Comparison of ENCODE assay signal across 1 cellular context in the genomic region with DNA sequence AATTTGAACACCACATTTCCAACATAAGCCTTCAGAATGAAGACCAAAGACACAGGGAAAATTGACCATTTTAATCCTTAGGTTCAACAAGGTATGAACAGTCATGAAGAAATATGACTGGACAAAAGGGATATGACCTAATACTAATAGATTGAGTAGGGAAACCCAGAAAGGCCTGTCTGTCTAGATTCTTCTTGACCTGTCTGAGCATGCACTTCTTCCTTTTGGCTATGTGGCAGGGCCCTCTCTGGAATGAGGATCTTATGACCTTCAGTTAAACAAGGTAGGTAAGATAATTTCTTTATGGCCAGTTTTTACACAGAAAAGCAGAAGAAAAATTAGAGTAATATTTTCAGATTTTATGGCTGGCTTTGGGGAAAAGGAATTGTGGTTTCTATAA.
TF ChIP-seq lines count a peak whose summit lies in the region.

No MANE protein-coding gene starts in this region.

TF ChIP-seq in HepG2, 621 proteins besides CTCF, POLR2A, EP300 and RAD21 (continued from another document):
- TF ChIP-seq, protein P1, sequence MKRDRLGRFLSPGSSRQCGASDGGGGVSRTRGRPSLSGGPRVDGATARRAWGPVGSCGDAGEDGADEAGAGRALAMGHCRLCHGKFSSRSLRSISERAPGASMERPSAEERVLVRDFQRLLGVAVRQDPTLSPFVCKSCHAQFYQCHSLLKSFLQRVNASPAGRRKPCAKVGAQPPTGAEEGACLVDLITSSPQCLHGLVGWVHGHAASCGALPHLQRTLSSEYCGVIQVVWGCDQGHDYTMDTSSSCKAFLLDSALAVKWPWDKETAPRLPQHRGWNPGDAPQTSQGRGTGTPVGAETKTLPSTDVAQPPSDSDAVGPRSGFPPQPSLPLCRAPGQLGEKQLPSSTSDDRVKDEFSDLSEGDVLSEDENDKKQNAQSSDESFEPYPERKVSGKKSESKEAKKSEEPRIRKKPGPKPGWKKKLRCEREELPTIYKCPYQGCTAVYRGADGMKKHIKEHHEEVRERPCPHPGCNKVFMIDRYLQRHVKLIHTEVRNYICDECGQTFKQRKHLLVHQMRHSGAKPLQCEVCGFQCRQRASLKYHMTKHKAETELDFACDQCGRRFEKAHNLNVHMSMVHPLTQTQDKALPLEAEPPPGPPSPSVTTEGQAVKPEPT (CRISPR knock-in tag; IDR thresholded peaks at IDR 0.05; ENCODE audit: low read depth), result no peak
- TF ChIP-seq PHF8 (CRISPR knock-in tag; IDR thresholded peaks at IDR 0.05) (0 out of 2 replicates have a peak, but pooled peaks have one; percentile 31), PPARG (CRISPR knock-in tag; conservative IDR thresholded peaks at IDR 0.05) (no peak), AGO2 (optimal IDR thresholded peaks at IDR 0.05; ENCODE audit: low read depth, low read length) (peak; percentile 40), HDAC1 (CRISPR knock-in tag; IDR thresholded peaks at IDR 0.05) (0 out of 2 replicates have a peak, but pooled peaks have one; percentile 1), KAT7 (CRISPR knock-in tag; IDR thresholded peaks at IDR 0.05; ENCODE audit: borderline replicate concordance) (0 out of 2 replicates have a peak, but pooled peaks have one; percentile 7), KMT2B (CRISPR knock-in tag; IDR thresholded peaks at IDR 0.05) (peak; percentile 9; the same call in 1 of the 2 replicates), ZNF20 (CRISPR knock-in tag; IDR thresholded peaks at IDR 0.05) (no peak), ZNF546 (CRISPR knock-in tag; conservative IDR thresholded peaks at IDR 0.05) (no peak)
